Comparison of ENCODE assay signal across 15 cellular contexts in the genomic region with DNA sequence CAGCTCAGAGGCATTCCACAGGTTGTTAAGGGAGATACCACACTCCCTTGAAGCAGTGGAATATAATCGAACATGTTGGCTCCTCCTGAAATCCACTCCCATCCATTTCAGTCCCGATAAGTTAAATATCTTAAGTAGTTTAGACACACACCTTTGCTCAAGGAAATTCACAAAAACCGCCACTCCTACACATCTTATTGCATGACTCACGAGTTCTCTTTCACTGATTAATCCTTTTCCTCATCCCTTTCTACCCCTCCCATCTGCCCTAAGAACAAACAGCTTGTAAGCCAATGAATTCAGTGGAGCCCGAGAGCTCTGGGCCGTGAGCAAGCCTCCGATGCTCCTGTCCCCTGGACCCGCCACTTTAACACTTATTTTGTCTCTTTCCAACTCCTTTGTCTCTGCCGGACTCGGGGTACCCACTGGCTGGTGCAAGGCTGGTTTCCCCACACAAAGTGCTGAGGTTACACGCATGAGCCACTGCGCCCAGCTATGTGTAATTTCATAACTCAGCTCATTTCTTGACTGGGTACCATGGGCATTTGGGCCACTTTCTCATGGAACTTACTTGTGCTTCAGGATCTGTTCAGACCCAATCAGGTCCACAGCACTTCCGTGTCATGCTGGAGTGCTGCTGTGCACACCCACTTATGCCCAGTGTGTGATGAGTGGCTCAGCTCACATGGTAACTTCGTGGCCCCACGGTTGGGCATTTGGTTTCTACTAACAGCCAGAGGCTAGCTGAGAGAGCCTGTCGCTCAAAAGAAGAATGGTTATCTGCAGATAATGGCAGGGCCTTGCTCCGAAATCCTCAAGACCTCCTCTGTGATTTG.
"Had no signal": no experiment of that assay in that cellular context is flagged by ENCODE, and none has a peak within 500 bp of the region (broad histone marks: within the 10 kb centered on the region; RNA-seq: fewer than 3 reads in every experiment).

No MANE protein-coding gene starts in this region.

- H3K27ac ChIP-seq: right lobe of liver, tibial nerve, VCaP had no signal

- H3K4me3 Mint-ChIP-seq: activated CD4-positive, alpha-beta memory T cell treated with anti-CD3 and anti-CD28 coated beads, Interleukin-2, amount 10 ng/mL, durations not matched to agents 7 days and 5 days; activated naive CD8-positive, alpha-beta T cell treated with anti-CD3 and anti-CD28 coated beads, Interleukin-2, amount 10 ng/mL, durations not matched to agents 7 days and 5 days; endodermal cell; natural killer cell; stimulated activated memory B cell treated with anti-CD40 and anti-IgM and Interleukin-4, amounts not matched to agents 10 μg/mL and 1 μg/mL and 100 μg/mL, for 72 hours had no signal

- H3K27me3 ChIP-seq: right lobe of liver, tibial nerve had no signal

- H3K4me1 Mint-ChIP-seq: activated naive CD8-positive, alpha-beta T cell treated with anti-CD3 and anti-CD28 coated beads, Interleukin-2, amount 10 ng/mL, durations not matched to agents 7 days and 5 days; endodermal cell; natural killer cell; stimulated activated memory B cell treated with anti-CD40 and anti-IgM and Interleukin-4, amounts not matched to agents 10 μg/mL and 1 μg/mL and 100 μg/mL, for 72 hours had no signal

- DNase-seq: activated CD4-positive, alpha-beta memory T cell treated with anti-CD3 and anti-CD28 coated beads, Interleukin-2, amount 10 ng/mL, durations not matched to agents 7 days and 5 days; activated gamma-delta T cell treated with Interleukin-2 at 50 U/mL for 16 hours; activated naive CD8-positive, alpha-beta T cell treated with anti-CD3 and anti-CD28 coated beads, Interleukin-2, amount 10 ng/mL, durations not matched to agents 7 days and 5 days; activated T-cell treated with anti-CD3 and anti-CD28 coated beads, Interleukin-2, amount 50 U/mL, for 48 hours; anterior cingulate cortex; endodermal cell; esophagus squamous epithelium; foreskin fibroblast; natural killer cell; right lobe of liver; T-helper 9 cell had no signal

- H3K9me3 ChIP-seq: right lobe of liver had no signal

- H3K27me3 Mint-ChIP-seq: activated CD4-positive, alpha-beta memory T cell treated with anti-CD3 and anti-CD28 coated beads, Interleukin-2, amount 10 ng/mL, durations not matched to agents 7 days and 5 days; activated naive CD8-positive, alpha-beta T cell treated with anti-CD3 and anti-CD28 coated beads, Interleukin-2, amount 10 ng/mL, durations not matched to agents 7 days and 5 days; progenitor cell of endocrine pancreas had no signal

- H3K36me3 Mint-ChIP-seq: activated naive CD8-positive, alpha-beta T cell treated with anti-CD3 and anti-CD28 coated beads, Interleukin-2, amount 10 ng/mL, durations not matched to agents 7 days and 5 days; natural killer cell had no signal

- H3K4me1 ChIP-seq: right lobe of liver, tibial nerve had no signal

- H3K27ac Mint-ChIP-seq: activated CD4-positive, alpha-beta memory T cell treated with anti-CD3 and anti-CD28 coated beads, Interleukin-2, amount 10 ng/mL, durations not matched to agents 7 days and 5 days; activated naive CD8-positive, alpha-beta T cell treated with anti-CD3 and anti-CD28 coated beads, Interleukin-2, amount 10 ng/mL, durations not matched to agents 7 days and 5 days; endodermal cell; natural killer cell; progenitor cell of endocrine pancreas; stimulated activated memory B cell treated with anti-CD40 and anti-IgM and Interleukin-4, amounts not matched to agents 10 μg/mL and 1 μg/mL and 100 μg/mL, for 72 hours had no signal

- H3K4me3 ChIP-seq: esophagus squamous epithelium, right lobe of liver, tibial nerve had no signal

- H3K36me3 ChIP-seq: esophagus squamous epithelium, right lobe of liver, tibial nerve had no signal
